Comparison of ENCODE assay signal across 8 cellular contexts in the genomic region with DNA sequence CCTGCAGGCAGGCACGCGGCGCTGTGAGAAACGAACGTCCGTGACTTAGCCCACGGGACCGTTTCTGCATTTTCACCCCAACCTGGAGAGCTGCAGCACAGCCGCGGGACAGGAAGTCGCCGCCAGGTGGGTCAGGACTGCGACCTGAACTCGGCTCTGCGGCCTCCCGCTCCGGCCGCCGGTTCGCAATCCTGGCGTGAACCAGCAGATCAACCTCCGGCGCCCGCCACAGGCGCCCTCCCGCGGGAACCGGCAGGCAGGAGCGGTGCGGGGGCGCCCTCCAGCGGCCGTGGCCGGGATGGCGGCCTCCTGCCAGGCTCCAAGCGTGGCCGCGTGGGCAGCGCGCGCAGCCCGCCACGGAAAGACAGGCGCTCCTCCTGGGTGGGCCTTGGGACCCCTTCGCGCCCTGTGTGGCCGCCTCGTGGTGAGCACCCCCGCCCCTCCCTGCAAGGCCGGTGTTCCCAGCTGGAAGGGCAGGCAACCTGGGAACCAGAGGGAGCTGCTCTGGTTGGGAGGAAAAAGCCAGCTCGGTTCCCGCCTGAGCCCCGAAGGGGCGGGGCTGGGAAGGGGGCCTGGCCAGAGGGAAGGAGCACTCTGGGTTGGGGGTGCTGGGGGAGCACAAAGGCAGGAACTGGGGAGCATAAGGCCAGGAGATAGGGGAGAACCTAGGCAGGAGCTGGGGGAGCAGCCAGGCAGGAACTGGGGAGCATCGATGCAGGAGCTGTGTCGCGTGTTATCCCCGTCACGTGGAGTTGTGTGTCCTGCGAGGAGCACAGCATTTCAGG. TPM values are rescaled to one million over a fixed set of nuclear protein-coding genes. Genes with fewer than 3 reads are reported as not detected.
DNase-seq lines count a peak whose midpoint lies in the region; ATAC-seq and TF ChIP-seq lines count a peak whose summit lies in the region.

No MANE protein-coding gene starts in this region.

- DNase-seq in AG08396 (ENCODE audit: low spot score) (peak; percentile 92), NCI-H82 treated with DMSO at 0.1 percent for 48 hours (lab: John Stamatoyannopoulos, UW; ENCODE audit: unreplicated experiment) (peak; percentile 65), mesenteric fat pad (ENCODE audit: low spot score) (peak; percentile 97)
- peak; percentile 70 to 73 for DNase-seq in activated CD8-positive, alpha-beta memory T cell treated with anti-CD3 and anti-CD28 coated beads for 4 hours (ENCODE audit: low read depth in 2 of 2)
- DNase-seq in stimulated activated CD8-positive, alpha-beta memory T cell treated with anti-CD3 and anti-CD28 coated beads, Interleukin-12 subunit alpha, Interleukin-12 subunit beta, amount 100 ng/mL, for 4 hours (ENCODE audit: low read depth): peak; percentile 82

- no peaks in the 10 kb centered on the region for H3K9me3 ChIP-seq in endocrine pancreas (ENCODE audit: control insufficient read depth, low read length)

- no peaks in the 10 kb centered on the region for H3K36me3 ChIP-seq in endocrine pancreas (ENCODE audit: control insufficient read depth, insufficient read depth, low read length)

- H3K4me3 ChIP-seq in endocrine pancreas (ENCODE audit: control insufficient read depth, insufficient read depth, low read length): no peak overlapping the region

- in situ Hi-C loops in GM18951 (cut with MboI; ENCODE audit: low sequenced_read_pairs, unreplicated experiment): no loop called here

- H3K9ac ChIP-seq in endocrine pancreas (ENCODE audit: control insufficient read depth, insufficient read depth, low read length): peak overlapping the region; percentile 6

- no peaks in the 10 kb centered on the region for H3K27me3 ChIP-seq in endocrine pancreas (ENCODE audit: control insufficient read depth, insufficient read depth, low read length)

- peak; percentile 26 for TF ChIP-seq POLR2A in GM18951 (IDR thresholded peaks at IDR 0.05; ENCODE audit: extremely low read depth, insufficient read depth, insufficient read length)

- ATAC-seq in HG03571 (IDR thresholded peaks at IDR 0.05; ENCODE audit: unreplicated experiment): peak; percentile 36

- no peaks in the 10 kb centered on the region for H3K4me1 ChIP-seq in endocrine pancreas (ENCODE audit: control insufficient read depth, insufficient read depth, low read length)

RNA-seq across cellular contexts. Expression of a gene that starts 28.2 kb away (rescaled TPM):
- total RNA-seq in mesenteric fat pad: 1,641 TPM

RNA-seq across cellular contexts. Expression of a gene that starts 43.8 kb away (rescaled TPM):
- 0.39 TPM for total RNA-seq in mesenteric fat pad
